ENCODE assay signal across 1 cellular context in the genomic region with DNA sequence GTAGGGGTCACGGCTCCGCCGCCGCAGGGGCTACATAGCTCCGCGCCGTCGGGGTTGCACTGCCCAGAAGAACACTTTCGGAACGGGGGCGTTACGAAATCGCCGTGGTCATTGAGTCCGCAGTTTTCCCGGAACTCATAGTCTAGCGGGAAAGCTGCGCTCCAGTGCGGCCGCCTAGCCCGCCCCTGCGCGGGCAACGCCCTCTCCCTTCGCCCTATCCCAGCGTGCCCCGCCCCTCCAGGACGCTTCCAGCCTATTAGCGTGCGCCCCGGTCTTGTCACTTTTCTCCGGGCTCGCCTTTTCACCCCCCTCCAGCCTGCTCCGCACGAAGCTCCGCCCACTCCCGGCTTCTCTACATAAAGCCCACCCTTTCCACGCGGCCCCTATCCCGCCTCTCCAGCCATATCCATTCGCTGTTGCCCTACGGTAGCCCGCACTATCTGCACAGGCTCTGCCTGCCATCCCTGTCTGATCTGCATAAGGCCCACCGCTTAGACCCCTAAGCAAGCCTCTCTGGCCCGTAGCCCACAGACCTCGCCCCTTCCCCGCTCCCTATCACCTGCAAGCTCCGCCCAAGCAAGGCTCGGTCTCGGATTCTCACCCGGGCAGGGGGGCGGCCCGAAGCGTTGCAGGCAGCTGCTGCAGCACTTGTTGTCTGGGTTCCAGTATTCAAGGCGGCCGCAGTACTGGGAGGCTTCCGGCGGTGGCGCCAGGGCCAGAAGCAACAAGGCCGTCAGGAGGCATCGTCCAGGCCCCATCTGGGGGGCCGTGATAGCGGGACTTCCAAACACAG.
TF ChIP-seq lines count a peak whose summit lies in the region.

No MANE protein-coding gene starts in this region.

TF ChIP-seq in endothelial cell of umbilical vein, 7 proteins besides CTCF, POLR2A, EP300 and RAD21 (continued from another document):
- TF ChIP-seq EZH2 (IDR thresholded peaks at IDR 0.05; ENCODE audit: borderline replicate concordance, low read depth, low read length, severe bottlenecking), result no peak
